Comparison of ENCODE assay signal across 14 cellular contexts in genomic region chr13:40121711-40122110, GRCh38.
DNase-seq lines count a peak whose midpoint lies in the region; ATAC-seq, FAIRE-seq and TF ChIP-seq lines count a peak whose summit lies in the region.
"Had no signal": no experiment of that assay in that cellular context is flagged by ENCODE, and none has a peak within 500 bp of the region (broad histone marks: within the 10 kb centered on the region; RNA-seq: fewer than 3 reads in every experiment).

No MANE protein-coding gene starts in this region.

- TF ChIP-seq POLR2A in suprapubic skin (IDR thresholded peaks at IDR 0.05) (no peak), stomach (IDR thresholded peaks at IDR 0.05) (no peak)

- H3K27me3 ChIP-seq in GM23248 (replicated peaks; ENCODE audit: insufficient read depth) (no peaks in the 10 kb centered on the region), adipocyte (replicated peaks; ENCODE audit: control insufficient read depth, insufficient read depth, low read length) (no peaks in the 10 kb centered on the region), suprapubic skin (no peaks in the 10 kb centered on the region), stomach (no peaks in the 10 kb centered on the region)
- H3K27me3 ChIP-seq: BLaER1 had no signal

- WGBS in GM23248 (ENCODE audit: low coverage in 1 of 2, low lambda C conversion rate in 2 of 2, missing lambda C conversion rate in 2 of 2), 2 experiments: 50 to 55% methylated on average over 2 of the region's 2 CpGs
- WGBS in suprapubic skin: 74% methylated on average over 2 of the region's 2 CpGs
- 71 to 79% (median 78%) methylated on average over 2 of the region's 2 CpGs for WGBS in stomach, 5 donors

- intact Hi-C loops in stomach (cut with DNase I; ENCODE audit: low total_unique reads): no loop called here

- H3F3A ChIP-seq in GM23248 (ENCODE audit: insufficient read depth): peaks cover 15% of the 10 kb centered on the region

- no peak overlapping the region for H3K4me3 ChIP-seq in GM23248
- no peak overlapping the region for H3K4me3 ChIP-seq in adipocyte (ENCODE audit: low read length)
- H3K4me3 ChIP-seq in suprapubic skin: no peak overlapping the region
- no peak overlapping the region for H3K4me3 ChIP-seq in stomach
- H3K4me3 ChIP-seq: BLaER1 had no signal

- no peak overlapping the region for H3K4me2 ChIP-seq in GM23248 (ENCODE audit: unreplicated experiment)
- H3K4me2 ChIP-seq: BLaER1 had no signal

- no peak for DNase-seq in GM23248
- no peak for DNase-seq in adipocyte (ENCODE audit: low read depth)
- DNase-seq in myocyte (ENCODE audit: low read depth): peak; percentile 75
- no peak for DNase-seq in suprapubic skin (ENCODE audit: low spot score in 2 of 2)
- no peak for DNase-seq in stomach
- DNase-seq in GM19239 (ENCODE audit: insufficient read length, low spot score): no peak
- DNase-seq: CD4-positive, CD25-positive, alpha-beta regulatory T cell; DMS53; GF-D8; GOT3; H9 had no signal

- no peaks in the 10 kb centered on the region for H3K79me2 ChIP-seq in GM23248 (ENCODE audit: insufficient read depth)

- no peak for FAIRE-seq in GM19239 (lab: Jason Lieb, UNC)
- FAIRE-seq: A204.1 had no signal

- no peak for ATAC-seq in GM18498 (IDR thresholded peaks at IDR 0.05; ENCODE audit: unreplicated experiment)

- H3K9me2 ChIP-seq in GM23248 (ENCODE audit: insufficient read depth): no peaks in the 10 kb centered on the region

- peaks cover 15% of the 10 kb centered on the region for H3K4me1 ChIP-seq in GM23248 (ENCODE audit: insufficient read depth)
- H3K4me1 ChIP-seq in adipocyte (ENCODE audit: control insufficient read depth, insufficient read depth, low read length): peaks cover 54% of the 10 kb centered on the region
- H3K4me1 ChIP-seq in suprapubic skin: peaks cover 15% of the 10 kb centered on the region
- no peaks in the 10 kb centered on the region for H3K4me1 ChIP-seq in stomach

- no peak for TF ChIP-seq EP300 in suprapubic skin (IDR thresholded peaks at IDR 0.05)
- TF ChIP-seq EP300 in stomach (IDR thresholded peaks at IDR 0.05): no peak

- H3K36me3 ChIP-seq in GM23248 (ENCODE audit: low read depth): no peaks in the 10 kb centered on the region
- H3K36me3 ChIP-seq in adipocyte (ENCODE audit: control insufficient read depth, insufficient read depth, low read length, severe bottlenecking): no peaks in the 10 kb centered on the region
- no peaks in the 10 kb centered on the region for H3K36me3 ChIP-seq in suprapubic skin
- no peaks in the 10 kb centered on the region for H3K36me3 ChIP-seq in stomach
- H3K36me3 ChIP-seq: BLaER1 had no signal

- H3K27ac ChIP-seq in GM23248 (peak overlapping the region; percentile 96; the same call in 1 of the 2 replicates), suprapubic skin (peak overlapping the region; percentile 79), stomach (no peak overlapping the region)
- H3K27ac ChIP-seq: BLaER1 had no signal

- H2AFZ ChIP-seq in GM23248: no peak overlapping the region

- in situ Hi-C loops in GM23248 (cut with MboI): no loop called here

- TF ChIP-seq CTCF in suprapubic skin (IDR thresholded peaks at IDR 0.05) (no peak), stomach (IDR thresholded peaks at IDR 0.05) (no peak)

- H3K9ac ChIP-seq in GM23248 (no peak overlapping the region), adipocyte (ENCODE audit: low read length) (peak overlapping the region; percentile 88)
- H3K9ac ChIP-seq: BLaER1 had no signal

- H3K9me3 ChIP-seq in GM23248 (ENCODE audit: low read depth): no peaks in the 10 kb centered on the region
- H3K9me3 ChIP-seq in adipocyte (ENCODE audit: control insufficient read depth, low read length): peaks cover 13% of the 10 kb centered on the region
- H3K9me3 ChIP-seq in suprapubic skin: no peaks in the 10 kb centered on the region
- peaks cover 0 to 3% (median 0%) of the 10 kb centered on the region in 4 donors for H3K9me3 ChIP-seq in stomach
- H3K9me3 ChIP-seq: BLaER1 had no signal

- no peaks in the 10 kb centered on the region for H4K20me1 ChIP-seq in GM23248 (ENCODE audit: insufficient read depth)
- H4K20me1 ChIP-seq: BLaER1 had no signal

Comparison
In these comparisons a context has a peak if more than half of its experiments do, and no peak if none do; other contexts are left out.
1. H3K27ac ChIP-seq: peak in GM23248 (single experiment) and suprapubic skin (single experiment); none in stomach (0 of 5).